18 cellular contexts compared by ENCODE assay signal in the genomic region with DNA sequence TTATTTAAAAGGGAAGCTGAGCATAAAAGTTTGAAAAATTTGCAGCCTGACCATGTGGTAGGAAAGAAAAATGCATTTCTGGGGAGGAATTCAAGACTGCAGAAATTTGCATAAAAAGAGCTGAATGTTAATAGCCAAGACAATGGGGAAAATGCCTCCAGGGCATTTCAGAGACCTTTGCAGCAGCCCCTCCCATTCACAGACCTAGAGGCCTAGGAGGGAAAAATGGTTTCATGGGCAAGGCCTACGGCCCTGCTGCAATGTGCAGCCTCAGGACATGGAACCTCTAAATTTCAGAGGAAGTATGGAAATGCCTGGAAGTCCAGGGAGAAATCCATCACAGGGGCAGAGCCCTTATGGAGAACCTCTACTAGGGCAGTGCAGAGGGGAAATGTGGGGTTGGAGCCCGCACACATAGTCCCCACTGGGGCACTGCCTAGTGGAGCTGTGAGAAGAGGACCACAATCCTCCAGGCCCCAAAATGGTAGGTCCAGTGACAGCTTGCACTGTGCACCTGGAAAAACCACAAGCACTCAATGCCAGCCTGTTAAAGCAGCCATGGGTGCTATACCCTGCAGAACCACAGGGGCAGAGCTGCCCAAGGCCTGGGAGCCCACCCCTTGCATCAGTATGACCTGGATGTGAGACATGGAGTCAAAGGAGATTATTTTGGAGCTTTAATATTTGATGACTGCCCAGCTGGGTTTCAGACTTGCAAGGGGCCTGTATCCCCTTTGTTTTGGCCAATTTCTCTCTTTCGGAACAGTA.
A peak's percentile ranks its signal among the peaks of the same experiment; 100 is the strongest.
DNase-seq lines count a peak whose midpoint lies in the region; ATAC-seq and TF ChIP-seq lines count a peak whose summit lies in the region.
"Had no signal": no experiment of that assay in that cellular context is flagged by ENCODE, and none has a peak within 500 bp of the region (broad histone marks: within the 10 kb centered on the region; RNA-seq: fewer than 3 reads in every experiment).

No MANE protein-coding gene starts in this region.

- intact Hi-C loops in PC-9 (cut with micrococcal nuclease; ENCODE audit: unreplicated experiment): no loop called here

- H3K4me3 ChIP-seq in GM23338 (no peak overlapping the region), PC-9 (no peak overlapping the region), neural progenitor cell (no peak overlapping the region)
- H3K4me3 ChIP-seq: K562 had no signal

- CTCF ChIA-PET in PC-9 (lab: Charles Lee): no interaction called here

- no peak overlapping the region for H3K27ac ChIP-seq in GM23338 (ENCODE audit: low read depth)
- H3K27ac ChIP-seq in PC-9: no peak overlapping the region
- no peak overlapping the region for H3K27ac ChIP-seq in neural progenitor cell

- H3K36me3 Mint-ChIP-seq in GM23338 (ENCODE audit: low read depth) (peaks cover 20% of the 10 kb centered on the region), neural progenitor cell (no peaks in the 10 kb centered on the region)
- H3K36me3 Mint-ChIP-seq in activated T-cell treated with anti-CD3 and anti-CD28 coated beads, Interleukin-2, amount 50 U/mL, for 4 hours (ENCODE audit: insufficient read depth): no peaks in the 10 kb centered on the region

- H3K4me1 Mint-ChIP-seq in GM23338 (peaks cover 7% of the 10 kb centered on the region), neural progenitor cell (peaks cover 5% of the 10 kb centered on the region)
- H3K4me1 Mint-ChIP-seq in activated T-cell treated with anti-CD3 and anti-CD28 coated beads, Interleukin-2, amount 50 U/mL, for 4 hours (ENCODE audit: low read depth): no peaks in the 10 kb centered on the region
- H3K4me1 Mint-ChIP-seq: T-helper 17 cell had no signal

- peaks cover 3% of the 10 kb centered on the region for H3K27me3 Mint-ChIP-seq in GM23338 (ENCODE audit: insufficient read depth, low read depth, poor library complexity)
- no peaks in the 10 kb centered on the region for H3K27me3 Mint-ChIP-seq in neural progenitor cell (ENCODE audit: insufficient read depth, low read depth)
- H3K27me3 Mint-ChIP-seq in activated T-cell treated with anti-CD3 and anti-CD28 coated beads, Interleukin-2, amount 50 U/mL, for 4 hours (ENCODE audit: low read depth): no peaks in the 10 kb centered on the region
- H3K27me3 Mint-ChIP-seq: T-helper 17 cell had no signal

- H3K9me2 ChIP-seq in GM23338 (ENCODE audit: insufficient read depth): peaks cover 22% of the 10 kb centered on the region
- H3K9me2 ChIP-seq in PC-9 (ENCODE audit: insufficient read depth): no peaks in the 10 kb centered on the region

- H3K27me3 ChIP-seq in GM23338 (ENCODE audit: insufficient read depth): no peaks in the 10 kb centered on the region
- H3K27me3 ChIP-seq in PC-9 (ENCODE audit: insufficient read depth, low read depth): no peaks in the 10 kb centered on the region
- no peaks in the 10 kb centered on the region for H3K27me3 ChIP-seq in neural progenitor cell

- DNase-seq in DMS 273 (lab: John Stamatoyannopoulos, UW; ENCODE audit: unreplicated experiment) (peak; percentile 35), DMS 273 treated with DMSO at 0.1 percent for 48 hours (lab: John Stamatoyannopoulos, UW) (no peak), GM23338 (ENCODE audit: low spot score) (peak; percentile 49), PC-9 (no peak), neural progenitor cell (ENCODE audit: low spot score) (no peak), DMS153 treated with DMSO at 0.1 percent for 48 hours (lab: John Stamatoyannopoulos, UW; ENCODE audit: unreplicated experiment) (no peak), HCEC 1CT (no peak)
- no peak for DNase-seq in activated T-cell treated with anti-CD3 and anti-CD28 coated beads, Interleukin-2, amount 50 U/mL, for 4 hours
- DNase-seq: 8988T, C1 segment of cervical spinal cord, Caco-2, EL, NCI-H146, NCI-H2081 treated with DMSO at 0.1 percent for 48 hours, NCI-H226, T-helper 17 cell had no signal

- no TSS peak for BruUV-seq in PC-9 (replicated peaks; lab: Mats Ljungman, UMichigan)

- no peaks in the 10 kb centered on the region for H3K79me2 ChIP-seq in GM23338 (replicated peaks; ENCODE audit: insufficient read depth)
- H3K79me2 ChIP-seq in PC-9 (ENCODE audit: low read depth): no peaks in the 10 kb centered on the region
- H3K79me2 ChIP-seq in neural progenitor cell (ENCODE audit: low read depth): no peaks in the 10 kb centered on the region

- no peaks in the 10 kb centered on the region for H3K4me1 ChIP-seq in GM23338 (ENCODE audit: insufficient read depth)
- no peaks in the 10 kb centered on the region for H3K4me1 ChIP-seq in PC-9 (replicated peaks; ENCODE audit: insufficient read depth)
- no peaks in the 10 kb centered on the region for H3K4me1 ChIP-seq in neural progenitor cell
- H3K4me1 ChIP-seq: Caco-2 had no signal

- H3K4me2 ChIP-seq in GM23338 (no peak overlapping the region), PC-9 (no peak overlapping the region), neural progenitor cell (no peak overlapping the region)

- H4K20me1 ChIP-seq in GM23338 (replicated peaks; ENCODE audit: insufficient read depth) (no peaks in the 10 kb centered on the region), PC-9 (ENCODE audit: insufficient read depth) (no peaks in the 10 kb centered on the region), neural progenitor cell (ENCODE audit: low read depth) (no peaks in the 10 kb centered on the region)

- POLR2A ChIA-PET in PC-9 (lab: Charles Lee; ENCODE audit: unreplicated experiment): no interaction called here

- H3K9me3 Mint-ChIP-seq in GM23338 (peaks cover 24% of the 10 kb centered on the region), neural progenitor cell (no peaks in the 10 kb centered on the region)
- H3K9me3 Mint-ChIP-seq in activated T-cell treated with anti-CD3 and anti-CD28 coated beads, Interleukin-2, amount 50 U/mL, for 4 hours: no peaks in the 10 kb centered on the region

- peaks cover 3% of the 10 kb centered on the region; the same call in 1 of the 2 replicates for H3K36me3 ChIP-seq in GM23338 (ENCODE audit: insufficient read depth)
- no peaks in the 10 kb centered on the region for H3K36me3 ChIP-seq in PC-9 (ENCODE audit: low read depth)
- no peaks in the 10 kb centered on the region for H3K36me3 ChIP-seq in neural progenitor cell

- ATAC-seq in GM23338: no peak
- no peak for ATAC-seq in activated T-cell treated with anti-CD3 and anti-CD28 coated beads, Interleukin-2, amount 50 U/mL, for 4 hours
- ATAC-seq: K562, Right ventricle myocardium inferior, T-helper 17 cell had no signal

- H3F3A ChIP-seq in GM23338 (replicated peaks; ENCODE audit: low read depth) (no peaks in the 10 kb centered on the region), PC-9 (ENCODE audit: insufficient read depth, low read depth) (no peaks in the 10 kb centered on the region), neural progenitor cell (ENCODE audit: low read depth) (no peaks in the 10 kb centered on the region)

- H3K9ac ChIP-seq in neural progenitor cell: no peak overlapping the region

- H3K27ac Mint-ChIP-seq in GM23338: no peak overlapping the region
- H3K27ac Mint-ChIP-seq in neural progenitor cell: peak overlapping the region; percentile 3
- H3K27ac Mint-ChIP-seq: T-helper 17 cell had no signal

- H3K9me3 ChIP-seq in PC-9 (ENCODE audit: insufficient read depth, low read depth) (no peaks in the 10 kb centered on the region), neural progenitor cell (ENCODE audit: low read depth) (no peaks in the 10 kb centered on the region)
- H3K9me3 ChIP-seq: Caco-2 had no signal

- no peak overlapping the region for H3K4me3 Mint-ChIP-seq in GM23338
- no peak overlapping the region for H3K4me3 Mint-ChIP-seq in neural progenitor cell
- no peak overlapping the region for H3K4me3 Mint-ChIP-seq in activated T-cell treated with anti-CD3 and anti-CD28 coated beads, Interleukin-2, amount 50 U/mL, for 4 hours
- H3K4me3 Mint-ChIP-seq: T-helper 17 cell had no signal

- TF ChIP-seq CTCF in GM23338 (conservative IDR thresholded peaks at IDR 0.05; ENCODE audit: low read depth in 2 of 2) (0 out of 4 replicates have a peak, but pooled peaks of 1 of the 2 experiments have one; percentile 0), PC-9 (conservative IDR thresholded peaks at IDR 0.05) (0 out of 2 replicates have a peak, but pooled peaks have one; percentile 21), neural progenitor cell (IDR thresholded peaks at IDR 0.05) (no peak)

- H2AFZ ChIP-seq in GM23338 (no peak overlapping the region), PC-9 (no peak overlapping the region), neural progenitor cell (replicated peaks) (no peak overlapping the region)

TF ChIP-seq in GM23338, 12 proteins besides CTCF, POLR2A, EP300 and RAD21:
- TF ChIP-seq STAT1 (IDR thresholded peaks at IDR 0.05; ENCODE audit: unreplicated experiment): no peak
- TF ChIP-seq EZH2 (IDR thresholded peaks at IDR 0.05; ENCODE audit: low read depth, unreplicated experiment): no peak
- TF ChIP-seq CREB1 (CRISPR knock-in tag; IDR thresholded peaks at IDR 0.05; ENCODE audit: low read depth): no peak
- no peak for TF ChIP-seq POLR2AphosphoS5 (IDR thresholded peaks at IDR 0.05; ENCODE audit: low read depth)
- no peak for TF ChIP-seq NANOG (IDR thresholded peaks at IDR 0.05; ENCODE audit: borderline replicate concordance)
- TF ChIP-seq JUNB (IDR thresholded peaks at IDR 0.05; ENCODE audit: unreplicated experiment): no peak

Comparison
In these comparisons a context has a peak if more than half of its experiments do, and no peak if none do; other contexts are left out.
1. DNase-seq: peak in DMS 273 (single experiment) and GM23338 (single experiment); none in DMS 273 treated with DMSO at 0.1 percent for 48 hours (single experiment), PC-9 (0 of 2), neural progenitor cell (single experiment), DMS153 treated with DMSO at 0.1 percent for 48 hours (single experiment), activated T-cell treated with anti-CD3 and anti-CD28 coated beads, Interleukin-2, amount 50 U/mL, for 4 hours (single experiment) and HCEC 1CT (single experiment).